Comparison of ENCODE assay signal across 8 cellular contexts in the genomic region with DNA sequence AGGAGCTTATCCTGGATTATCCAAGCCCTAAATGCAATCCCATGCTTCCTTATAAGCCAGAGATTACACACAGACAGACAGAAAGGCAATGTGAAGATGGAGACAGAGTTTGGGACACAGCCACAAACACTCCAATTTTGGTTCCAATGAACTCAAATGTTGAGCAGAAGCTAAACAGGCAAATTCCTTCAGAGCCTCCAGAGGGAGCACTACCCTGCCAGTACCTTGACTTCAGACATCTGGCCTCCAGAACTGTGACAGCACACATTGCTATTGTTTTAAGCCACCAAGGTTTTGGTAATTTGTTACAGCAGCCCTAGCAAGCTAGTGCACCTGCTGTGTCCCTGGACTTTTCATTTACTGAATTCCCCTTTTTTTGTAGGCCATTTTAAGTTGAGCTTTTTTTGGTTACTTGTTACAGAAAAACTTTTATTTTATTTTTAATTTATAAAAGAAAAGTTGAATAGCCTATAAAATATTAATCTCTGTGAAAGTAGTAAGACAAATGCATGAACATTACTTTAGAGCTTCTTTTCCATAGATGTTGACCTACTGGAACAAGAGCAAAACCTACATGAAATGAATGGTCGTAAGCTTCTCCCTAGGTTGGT. TPM values are rescaled to one million over a fixed set of nuclear protein-coding genes. Genes with fewer than 3 reads are reported as not detected.
DNase-seq lines count a peak whose midpoint lies in the region; ATAC-seq and TF ChIP-seq lines count a peak whose summit lies in the region.

No MANE protein-coding gene starts in this region.

- H3K9me3 Mint-ChIP-seq in activated T-helper 2 cell treated with anti-CD3 and anti-CD28 coated beads, Interferon-gamma antibody, Interleukin-2, Interleukin-4, amounts not matched to agents 10 μg/mL and 5 μg/mL and 100 μg/mL, durations not matched to agents 14 hours and 24 hours and 36 hours, result no peaks in the 10 kb centered on the region

- H3K4me2 ChIP-seq in smooth muscle cell, result no peak overlapping the region

- 98 to 100% methylated on average over 1 of the region's 1 CpG for WGBS in heart right ventricle, 2 donors
- WGBS in smooth muscle cell (ENCODE audit: low lambda C conversion rate), result 92% methylated on average over 1 of the region's 1 CpG

- H3K27ac ChIP-seq in heart right ventricle (peak overlapping the region in 5 of 10 donors; percentile 4 to 38 (median 12)), smooth muscle cell (ENCODE audit: low read depth) (no peak overlapping the region)

- H3K27me3 ChIP-seq in heart right ventricle (no peaks in the 10 kb centered on the region), smooth muscle cell (ENCODE audit: low read depth) (no peaks in the 10 kb centered on the region)

- no peaks in the 10 kb centered on the region for H3F3A ChIP-seq in smooth muscle cell (ENCODE audit: low read depth)

- H3K27me3 Mint-ChIP-seq in activated T-helper 2 cell treated with anti-CD3 and anti-CD28 coated beads, Interferon-gamma antibody, Interleukin-2, Interleukin-4, amounts not matched to agents 10 μg/mL and 5 μg/mL and 100 μg/mL, durations not matched to agents 14 hours and 24 hours and 36 hours (ENCODE audit: low read depth), result peaks cover 4% of the 10 kb centered on the region

- peaks cover 0 to 13% (median 0%) of the 10 kb centered on the region in 9 donors for H3K4me1 ChIP-seq in heart right ventricle
- no peaks in the 10 kb centered on the region for H3K4me1 ChIP-seq in smooth muscle cell (ENCODE audit: low read depth)

- ATAC-seq in heart right ventricle (peak; percentile 22 to 89 (median 84)), GM21825 (IDR thresholded peaks at IDR 0.05; ENCODE audit: unreplicated experiment) (no peak)

- H3K36me3 Mint-ChIP-seq in activated T-helper 2 cell treated with anti-CD3 and anti-CD28 coated beads, Interferon-gamma antibody, Interleukin-2, Interleukin-4, amounts not matched to agents 10 μg/mL and 5 μg/mL and 100 μg/mL, durations not matched to agents 14 hours and 24 hours and 36 hours (ENCODE audit: low read depth), result no peaks in the 10 kb centered on the region

- H3K9me3 ChIP-seq in heart right ventricle (no peaks in the 10 kb centered on the region), smooth muscle cell (replicated peaks; ENCODE audit: low read depth) (no peaks in the 10 kb centered on the region)

- no peaks in the 10 kb centered on the region for H3K79me2 ChIP-seq in smooth muscle cell (ENCODE audit: low read depth)

- no peaks in the 10 kb centered on the region for H4K20me1 ChIP-seq in smooth muscle cell (ENCODE audit: low read depth)

- peak; percentile 23 to 80 (median 67) for TF ChIP-seq CTCF in heart right ventricle (IDR thresholded peaks at IDR 0.05)
- peak; percentile 41 for TF ChIP-seq CTCF in smooth muscle cell (IDR thresholded peaks at IDR 0.05; ENCODE audit: borderline replicate concordance, insufficient read depth, poor library complexity, severe bottlenecking)

- H3K4me3 Mint-ChIP-seq in activated T-helper 2 cell treated with anti-CD3 and anti-CD28 coated beads, Interferon-gamma antibody, Interleukin-2, Interleukin-4, amounts not matched to agents 10 μg/mL and 5 μg/mL and 100 μg/mL, durations not matched to agents 14 hours and 24 hours and 36 hours (ENCODE audit: low read depth), result no peak overlapping the region

- H3K27ac Mint-ChIP-seq in activated T-helper 2 cell treated with anti-CD3 and anti-CD28 coated beads, Interferon-gamma antibody, Interleukin-2, Interleukin-4, amounts not matched to agents 10 μg/mL and 5 μg/mL and 100 μg/mL, durations not matched to agents 14 hours and 24 hours and 36 hours, result no peak overlapping the region

- peak overlapping the region; percentile 62 for H2AFZ ChIP-seq in smooth muscle cell (ENCODE audit: low read depth)

- no peaks in the 10 kb centered on the region for H3K36me3 ChIP-seq in heart right ventricle
- no peaks in the 10 kb centered on the region for H3K36me3 ChIP-seq in smooth muscle cell (ENCODE audit: low read depth)

- no peak overlapping the region for H3K9ac ChIP-seq in smooth muscle cell (ENCODE audit: low read depth)

- H3K4me3 ChIP-seq in heart right ventricle (no peak overlapping the region), smooth muscle cell (no peak overlapping the region)

- peaks cover 9% of the 10 kb centered on the region for H3K4me1 Mint-ChIP-seq in activated T-helper 2 cell treated with anti-CD3 and anti-CD28 coated beads, Interferon-gamma antibody, Interleukin-2, Interleukin-4, amounts not matched to agents 10 μg/mL and 5 μg/mL and 100 μg/mL, durations not matched to agents 14 hours and 24 hours and 36 hours (ENCODE audit: low read depth)

- DNase-seq in NCI-H2227 (lab: John Stamatoyannopoulos, UW; ENCODE audit: unreplicated experiment), result peak; percentile 1
- no peak for DNase-seq in NCI-H2227 treated with DMSO at 0.1 percent for 48 hours (lab: John Stamatoyannopoulos, UW)
- peak; percentile 46 for DNase-seq in H4 (ENCODE audit: low spot score)
- peak; percentile 30 for DNase-seq in NCI-H460 (ENCODE audit: extremely low read depth, low read depth)
- DNase-seq in activated T-helper 2 cell treated with anti-CD3 and anti-CD28 coated beads, Interferon-gamma antibody, Interleukin-2, Interleukin-4, amounts not matched to agents 10 μg/mL and 5 μg/mL and 100 μg/mL, durations not matched to agents 14 hours and 24 hours and 36 hours (ENCODE audit: low spot score), result peak; percentile 10
- DNase-seq in heart right ventricle, result peak in 1 of 2 donors; percentile 59
- DNase-seq in smooth muscle cell (lab: John Stamatoyannopoulos, UW; ENCODE audit: unreplicated experiment), result no peak

- intact Hi-C loops in activated T-helper 2 cell treated with anti-CD3 and anti-CD28 coated beads, Interferon-gamma antibody, Interleukin-2, Interleukin-4, amounts not matched to agents 10 μg/mL and 5 μg/mL and 100 μg/mL, durations not matched to agents 14 hours and 24 hours and 36 hours (cut with micrococcal nuclease), result loop anchor here (1.0 kb wide), 1 partner anchor 242 kb away; no protein-coding TSS in a partner anchor
- intact Hi-C loops in heart right ventricle (cut with DNase I), result loop anchor here in 4 of 10 donors (5.0 to 10.0 kb wide), 3 partner anchors 125 to 188 kb away; a partner anchor contains a TSS

RNA-seq across cellular contexts. Expression of a gene that starts 33.4 kb away (rescaled TPM):
- total RNA-seq in H4 (2014; rRNA removed; shearing (Covaris generic)), result 9.1 and 22.8 TPM in 2 replicates
- 14.3 and 16.5 TPM in 2 replicates for total RNA-seq in NCI-H460 (2014; rRNA removed; shearing (Covaris generic))
- 4.0 and 4.7 TPM in 2 replicates for polyA plus RNA-seq in NCI-H460 (2014; cell fraction: nucleus; rRNA removed)
- 32.4 and 33.5 TPM in 2 replicates for total RNA-seq in activated T-helper 2 cell treated with anti-CD3 and anti-CD28 coated beads, Interferon-gamma antibody, Interleukin-2, Interleukin-4, amounts not matched to agents 10 μg/mL and 5 μg/mL and 100 μg/mL, durations not matched to agents 14 hours and 24 hours and 36 hours
- total RNA-seq in heart right ventricle (10 to 100 TPM in 4 of 10 donors, 1 to 10 TPM in 6; 4.4 to 14.6 (median 7.7) TPM), smooth muscle cell (9.9 and 18.1 TPM in 2 replicates)
- polyA plus RNA-seq in heart right ventricle (10 to 100 TPM in 1 of 2 donors, 1 to 10 TPM in 1; 5.0 to 11.4 TPM), smooth muscle cell (33.2 and 37.3 TPM in 2 replicates)

Comparison
In these comparisons a context has a peak if more than half of its experiments do, and no peak if none do; other contexts are left out.
1. DNase-seq: peak in NCI-H2227 (single experiment), H4 (single experiment), NCI-H460 (single experiment) and activated T-helper 2 cell treated with anti-CD3 and anti-CD28 coated beads, Interferon-gamma antibody, Interleukin-2, Interleukin-4, amounts not matched to agents 10 μg/mL and 5 μg/mL and 100 μg/mL, durations not matched to agents 14 hours and 24 hours and 36 hours (single experiment); none in NCI-H2227 treated with DMSO at 0.1 percent for 48 hours (single experiment) and smooth muscle cell (single experiment).